ENCODE assay signal across 8 cellular contexts in genomic region chr21:34073032-34073748, GRCh38. TPM values are rescaled to one million over a fixed set of nuclear protein-coding genes. Genes with fewer than 3 reads are reported as not detected.
DNase-seq lines count a peak whose midpoint lies in the region; TF ChIP-seq lines count a peak whose summit lies in the region.

Gene MRPS6 (plus strand): TSS chr21:34073578. CDS start chr21:34073701, 123 bp downstream.
Gene SLC5A3 (plus strand): TSS chr21:34073578. CDS start chr21:34095199, 21,621 bp downstream.

- peak within 1 kb of the TSS; percentile 88 for H3K4me2 ChIP-seq in H9 (ENCODE audit: insufficient read depth, insufficient read length, low read length)

- DNase-seq in GDM1 (lab: John Stamatoyannopoulos, UW) (peak; percentile 71), H9 (peak; percentile 89), M059J (ENCODE audit: low read depth) (peak; percentile 88), SK-N-MC (ENCODE audit: low read depth, low spot score) (no peak), glomerular endothelial cell (ENCODE audit: extremely low read depth, low read depth, low spot score) (no peak), occipital lobe (lab: John Stamatoyannopoulos, UW) (peak; percentile 68), superior temporal gyrus (ENCODE audit: extremely low spot score) (peak; percentile 73)
- peak; percentile 72 for DNase-seq in activated naive CD4-positive, alpha-beta T cell treated with anti-CD3 and anti-CD28 coated beads, Interleukin-2, amount 50 U/mL, for 16 hours

- no peaks in the 10 kb centered on the region; a peak in 1 of 5 replicates for H3K9me3 Mint-ChIP-seq in H9

- peaks cover 4% of the 10 kb centered on the region; the same call in 1 of the 2 replicates for H3K36me3 ChIP-seq in SK-N-MC (ENCODE audit: insufficient read depth, low read length)

- H3K27me3 ChIP-seq in H9 (ENCODE audit: insufficient read depth, low read length) = no peaks in the 10 kb centered on the region

- H3K36me3 Mint-ChIP-seq in H9 (ENCODE audit: insufficient read depth in 1 of 3, low read depth in 3 of 3) = peaks cover 0 to 16% (median 16%) of the 10 kb centered on the region in 3 experiments; a peak in 3 of 7 replicates

- H3K4me1 Mint-ChIP-seq in H9 = peaks cover 23 to 32% of the 10 kb centered on the region in 2 experiments

- H2BK15ac ChIP-seq in H9 (ENCODE audit: low read depth, low read length) = no peak within 1 kb of the TSS; the same call in 1 of the 2 replicates

- peak within 1 kb of the TSS; percentile 89 for H3K14ac ChIP-seq in H9 (ENCODE audit: insufficient read depth, low read length)

- H3K18ac ChIP-seq in H9 (ENCODE audit: insufficient read length, low read depth, low read length) = peak within 1 kb of the TSS; percentile 89

- peak; percentile 41; the same call in 2 of the 3 replicates for TF ChIP-seq CTCF in H9 (conservative IDR thresholded peaks at IDR 0.05)

- no peak within 1 kb of the TSS for H3K56ac ChIP-seq in H9 (ENCODE audit: insufficient read length, low read depth, low read length)

- H2BK20ac ChIP-seq in H9 (ENCODE audit: low read depth, low read length, poor library complexity, severe bottlenecking) = no peak within 1 kb of the TSS

- H2BK5ac ChIP-seq in H9 (ENCODE audit: insufficient read length, low read length) = no peak within 1 kb of the TSS

- no peak within 1 kb of the TSS for H2AK5ac ChIP-seq in H9 (ENCODE audit: insufficient read length, low read length)

- H3T11ph ChIP-seq in H9 (ENCODE audit: low read length) = no peak within 1 kb of the TSS

- peaks cover 15% of the 10 kb centered on the region for H3K27me3 Mint-ChIP-seq in H9 (ENCODE audit: low read depth)

- H3K4me3 Mint-ChIP-seq in H9 = peak within 1 kb of the TSS; percentile 94 to 97

- peaks cover 3% of the 10 kb centered on the region for H3K79me1 ChIP-seq in H9 (ENCODE audit: insufficient read depth, low read depth, low read length, poor library complexity, severe bottlenecking)

- no peak within 1 kb of the TSS for H4K5ac ChIP-seq in H9 (ENCODE audit: insufficient read length, low read depth, low read length)

- H3K27ac ChIP-seq in H9 (ENCODE audit: insufficient read length, low read depth, low read length) = no peak within 1 kb of the TSS
- H3K27ac ChIP-seq in SK-N-MC = no peak within 1 kb of the TSS

- no CpG with 5 or more reads among the region's 104 CpGs for WGBS in H9 (ENCODE audit: extremely low coverage, insufficient read length, low lambda C conversion rate)

- no peaks in the 10 kb centered on the region for H4K20me1 ChIP-seq in H9 (ENCODE audit: control insufficient read depth, insufficient read depth, insufficient read length)

- H3K79me2 ChIP-seq in H9 (ENCODE audit: insufficient read depth, low read length) = peaks cover 14% of the 10 kb centered on the region; the same call in 1 of the 2 replicates

- H3K4me3 ChIP-seq in SK-N-MC = peak within 1 kb of the TSS; percentile 92

- peak within 1 kb of the TSS; percentile 25 to 97 (median 95); a peak in 5 of 7 replicates for H3K27ac Mint-ChIP-seq in H9

- H3K4me1 ChIP-seq in H9 (ENCODE audit: insufficient read depth, low read length) = peaks cover 5% of the 10 kb centered on the region

- no peak within 1 kb of the TSS for H2BK120ac ChIP-seq in H9 (ENCODE audit: low read depth, low read length, poor library complexity, severe bottlenecking)

- H3K9me3 ChIP-seq in H9 (ENCODE audit: control insufficient read depth, low read depth, low read length) (no peaks in the 10 kb centered on the region), SK-N-MC (ENCODE audit: low read depth, low read length) (no peaks in the 10 kb centered on the region)

- H4K8ac ChIP-seq in H9 (replicated peaks; ENCODE audit: insufficient read length, low read depth, low read length) = no peak within 1 kb of the TSS

- no peak within 1 kb of the TSS for H3K4ac ChIP-seq in H9 (ENCODE audit: low read depth, low read length)

- H2AFZ ChIP-seq in H9 (ENCODE audit: low read length) = no peak within 1 kb of the TSS

- no peak within 1 kb of the TSS for H2BK12ac ChIP-seq in H9 (ENCODE audit: insufficient read length, low read depth, low read length)

- peaks cover 12% of the 10 kb centered on the region for H3K23me2 ChIP-seq in H9 (ENCODE audit: insufficient read length, low read depth, low read length, poor library complexity, severe bottlenecking)

- H3K9ac ChIP-seq in H9 (ENCODE audit: extremely low read depth, insufficient read length, low read length) = peak within 1 kb of the TSS; percentile 78
- peak within 1 kb of the TSS; percentile 78 for H3K9ac ChIP-seq in SK-N-MC (ENCODE audit: insufficient read length)

- H4K91ac ChIP-seq in H9 (ENCODE audit: insufficient read length, low read depth, low read length) = no peak within 1 kb of the TSS

- no peak within 1 kb of the TSS for H3K23ac ChIP-seq in H9 (ENCODE audit: insufficient read length, low read depth, low read length)

RNA-seq across cellular contexts. Expression of gene MRPS6, which starts in this region (rescaled TPM):
- total RNA-seq in H9 (2021) (77.5 and 83.2 TPM in 2 replicates), glomerular endothelial cell (24.6 and 26.4 TPM in 2 replicates), occipital lobe (21.5 TPM)
- total RNA-seq in M059J (2014; rRNA removed; shearing (Covaris generic)) = 46.3 and 72.1 TPM in 2 replicates

RNA-seq across cellular contexts. Expression of gene SLC5A3, which starts in this region (rescaled TPM):
- 11.4 and 12.3 TPM in 2 replicates for total RNA-seq in H9 (2021)
- 21.8 and 33.2 TPM in 2 replicates for total RNA-seq in M059J (2014; rRNA removed; shearing (Covaris generic))
- total RNA-seq in glomerular endothelial cell = 8.1 and 11.3 TPM in 2 replicates
- 73.0 TPM for total RNA-seq in occipital lobe

Comparison
In these comparisons a context has a peak if more than half of its experiments do, and no peak if none do; other contexts are left out.
1. DNase-seq: peak in GDM1 (single experiment), H9 (single experiment), M059J (single experiment), activated naive CD4-positive, alpha-beta T cell treated with anti-CD3 and anti-CD28 coated beads, Interleukin-2, amount 50 U/mL, for 16 hours (single experiment), occipital lobe (single experiment) and superior temporal gyrus (single experiment); none in SK-N-MC (single experiment) and glomerular endothelial cell (single experiment).